Comparison of ENCODE assay signal across 1 cellular context in genomic region chr5:140574165-140574564, GRCh38.
TF ChIP-seq lines count a peak whose summit lies in the region.

No MANE protein-coding gene starts in this region.

TF ChIP-seq in K562, 482 proteins besides CTCF, POLR2A, EP300 and RAD21:
- TF ChIP-seq ZBTB26 (CRISPR knock-in tag; IDR thresholded peaks at IDR 0.05) (no peak), HINFP (tag; conservative IDR thresholded peaks at IDR 0.05; ENCODE audit: low read depth) (no peak), CBFA2T3 (IDR thresholded peaks at IDR 0.05) (peak; percentile 38), CBFA2T2 (conservative IDR thresholded peaks at IDR 0.05) (0 out of 2 replicates have a peak, but pooled peaks have one; percentile 5), HNRNPL (IDR thresholded peaks at IDR 0.05; ENCODE audit: low read depth, low read length) (no peak), TCF15 (CRISPR knock-in tag; IDR thresholded peaks at IDR 0.05) (no peak), CTBP1 (IDR thresholded peaks at IDR 0.05; ENCODE audit: borderline replicate concordance) (0 out of 2 replicates have a peak, but pooled peaks have one; percentile 13), CEBPG (CRISPR knock-in tag; IDR thresholded peaks at IDR 0.05) (peak; percentile 29; the same call in 1 of the 2 replicates), CEBPG (tag; conservative IDR thresholded peaks at IDR 0.05 in 1 of 2, IDR thresholded peaks at IDR 0.05 in 1 of 2) (no peak; a peak in 1 of 4 replicates), TCFL5 (CRISPR knock-in tag; conservative IDR thresholded peaks at IDR 0.05) (no peak), CBX3 (IDR thresholded peaks at IDR 0.05; ENCODE audit: borderline replicate concordance in 1 of 2, low read length in 2 of 2) (no peak), SMAD1 (IDR thresholded peaks at IDR 0.05; ENCODE audit: low read depth, low read length, partially characterized antibody) (no peak)
- TF ChIP-seq, protein P1, sequence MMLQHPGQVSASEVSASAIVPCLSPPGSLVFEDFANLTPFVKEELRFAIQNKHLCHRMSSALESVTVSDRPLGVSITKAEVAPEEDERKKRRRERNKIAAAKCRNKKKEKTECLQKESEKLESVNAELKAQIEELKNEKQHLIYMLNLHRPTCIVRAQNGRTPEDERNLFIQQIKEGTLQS (IDR thresholded peaks at IDR 0.05): 0 out of 2 replicates have a peak, but pooled peaks have one; percentile 11
- TF ChIP-seq, protein P1 (CRISPR knock-in tag; conservative IDR thresholded peaks at IDR 0.05): no peak
TF ChIP-seq in K562: peak in this region for 5.
